Comparison of ENCODE assay signal across 16 cellular contexts in the genomic region with DNA sequence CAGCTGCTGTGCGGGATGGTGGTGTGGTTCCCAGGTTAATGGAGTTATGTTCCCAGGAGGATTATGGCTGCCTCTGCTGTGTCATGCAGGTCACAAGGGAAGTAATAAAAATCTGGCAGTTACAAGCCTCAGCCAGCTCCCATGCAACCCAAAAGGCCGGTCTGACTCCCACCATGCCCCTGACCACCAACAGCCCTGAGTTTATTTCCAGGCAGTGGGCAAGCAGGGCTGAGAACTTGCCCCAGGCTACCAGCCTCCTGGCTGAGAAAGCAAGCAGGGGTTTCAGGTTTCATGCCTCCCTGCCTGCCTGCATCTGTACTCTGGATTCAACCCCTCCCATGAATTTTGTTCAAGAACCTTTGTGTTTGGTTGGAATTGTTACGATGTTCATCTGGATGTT.
DNase-seq lines count a peak whose midpoint lies in the region; ATAC-seq and TF ChIP-seq lines count a peak whose summit lies in the region.
"Had no signal": no experiment of that assay in that cellular context is flagged by ENCODE, and none has a peak within 500 bp of the region (broad histone marks: within the 10 kb centered on the region; RNA-seq: fewer than 3 reads in every experiment).

No MANE protein-coding gene starts in this region.

- no peak overlapping the region for H3K9ac ChIP-seq in PC-3 (ENCODE audit: low read length)
- H3K9ac ChIP-seq: BLaER1 treated with 17β-estradiol and CSF1 and Interleukin-3, amounts not matched to agents 10 nM and 100 nM; GM23248 had no signal

- no peak overlapping the region for H2AFZ ChIP-seq in PC-3 (ENCODE audit: low read length)
- H2AFZ ChIP-seq: GM23248 had no signal

- no peaks in the 10 kb centered on the region for H3K36me3 Mint-ChIP-seq in CD4-positive, alpha-beta memory T cell
- H3K36me3 Mint-ChIP-seq: CD8-positive, alpha-beta memory T cell had no signal

- H3K27ac Mint-ChIP-seq in CD4-positive, alpha-beta memory T cell: no peak overlapping the region
- H3K27ac Mint-ChIP-seq: B cell; CD8-positive, alpha-beta memory T cell had no signal

- no peaks in the 10 kb centered on the region for H3K36me3 ChIP-seq in PC-3 (ENCODE audit: low read depth, low read length)
- no peaks in the 10 kb centered on the region for H3K36me3 ChIP-seq in CD4-positive, alpha-beta memory T cell (ENCODE audit: insufficient read depth, low read length)
- H3K36me3 ChIP-seq: BLaER1 treated with 17β-estradiol and CSF1 and Interleukin-3, amounts not matched to agents 10 nM and 100 nM had no signal

- H3K9me2 ChIP-seq in PC-3 (replicated peaks; ENCODE audit: low read length): no peaks in the 10 kb centered on the region

- H3K27me3 Mint-ChIP-seq in CD4-positive, alpha-beta memory T cell: no peaks in the 10 kb centered on the region
- H3K27me3 Mint-ChIP-seq: B cell had no signal

- no peaks in the 10 kb centered on the region for H3K79me2 ChIP-seq in PC-3 (ENCODE audit: low read length)

- POLR2A ChIA-PET in PC-3 (lab: Charles Lee; ENCODE audit: unreplicated experiment): no interaction called here
- POLR2A ChIA-PET in CD4-positive, alpha-beta memory T cell (lab: Charles Lee; ENCODE audit: partially characterized antibody): no interaction called here

- ATAC-seq in PC-3: no peak

- no peak overlapping the region for H3K4me2 ChIP-seq in PC-3 (ENCODE audit: low read length)
- H3K4me2 ChIP-seq: BLaER1 treated with 17β-estradiol and CSF1 and Interleukin-3, amounts not matched to agents 10 nM and 100 nM had no signal

- no TSS peak for BruUV-seq in PC-3 (replicated peaks; lab: Mats Ljungman, UMichigan)

- no peaks in the 10 kb centered on the region for H3K4me1 ChIP-seq in PC-3 (ENCODE audit: insufficient read depth, low read length)
- no peaks in the 10 kb centered on the region for H3K4me1 ChIP-seq in CD4-positive, alpha-beta memory T cell (ENCODE audit: insufficient read depth, low read length)
- H3K4me1 ChIP-seq: BLaER1 treated with 17β-estradiol and CSF1 and Interleukin-3, amounts not matched to agents 10 nM and 100 nM had no signal

- peaks cover 0 to 7% (median 1%) of the 10 kb centered on the region in 8 donors for H3K9me3 Mint-ChIP-seq in CD4-positive, alpha-beta memory T cell

- peak; percentile 2 for DNase-seq in H4 (ENCODE audit: low spot score)
- DNase-seq in PC-3: peak; percentile 17
- DNase-seq in T1000 (lab: John Stamatoyannopoulos, UW): peak; percentile 28
- DNase-seq in NCI-H1105 (lab: John Stamatoyannopoulos, UW): no peak
- DNase-seq in CD4-positive, alpha-beta memory T cell: no peak
- no peak for DNase-seq in NCI-H128 (lab: John Stamatoyannopoulos, UW; ENCODE audit: unreplicated experiment)
- DNase-seq: CD8-positive, alpha-beta memory T cell; COR-L47; DMS 273 treated with DMSO at 0.1 percent for 48 hours; DMS53; DND-41; EL; GM23248; HCEC 1CT had no signal

- H3K27ac ChIP-seq in PC-3 (ENCODE audit: low read length): no peak overlapping the region
- H3K27ac ChIP-seq in CD4-positive, alpha-beta memory T cell (ENCODE audit: low read depth, low read length): no peak overlapping the region
- H3K27ac ChIP-seq: BLaER1 treated with 17β-estradiol and CSF1 and Interleukin-3, amounts not matched to agents 10 nM and 100 nM; GM23248 had no signal

- H3K4me3 ChIP-seq in PC-3 (ENCODE audit: low read length): no peak overlapping the region
- no peak overlapping the region for H3K4me3 ChIP-seq in CD4-positive, alpha-beta memory T cell (ENCODE audit: low read length in 2 of 2)
- H3K4me3 ChIP-seq: BLaER1 treated with 17β-estradiol and CSF1 and Interleukin-3, amounts not matched to agents 10 nM and 100 nM; GM23248 had no signal

- intact Hi-C loops in PC-3 (cut with micrococcal nuclease): no loop called here
- intact Hi-C loops in CD4-positive, alpha-beta memory T cell (cut with micrococcal nuclease): no loop called here

- CTCF ChIA-PET in PC-3 (lab: Charles Lee): no interaction called here
- CTCF ChIA-PET in CD4-positive, alpha-beta memory T cell (lab: Charles Lee; ENCODE audit: partially characterized antibody): no interaction called here

- no peaks in the 10 kb centered on the region for H3K9me3 ChIP-seq in PC-3 (ENCODE audit: low read length)
- no peaks in the 10 kb centered on the region for H3K9me3 ChIP-seq in CD4-positive, alpha-beta memory T cell (ENCODE audit: control insufficient read depth in 1 of 2, low read length in 2 of 2)

- no peak overlapping the region for H3K4me3 Mint-ChIP-seq in CD4-positive, alpha-beta memory T cell
- H3K4me3 Mint-ChIP-seq: B cell; CD8-positive, alpha-beta memory T cell had no signal

- no peaks in the 10 kb centered on the region for H3F3A ChIP-seq in PC-3 (ENCODE audit: low read length, unreplicated experiment)

- TF ChIP-seq CTCF in PC-3 (conservative IDR thresholded peaks at IDR 0.05; ENCODE audit: low read depth, low read length): no peak

- H4K20me1 ChIP-seq in PC-3 (ENCODE audit: low read length): no peaks in the 10 kb centered on the region
- H4K20me1 ChIP-seq: BLaER1 treated with 17β-estradiol and CSF1 and Interleukin-3, amounts not matched to agents 10 nM and 100 nM had no signal

- H3K4me1 Mint-ChIP-seq in CD4-positive, alpha-beta memory T cell: no peaks in the 10 kb centered on the region
- H3K4me1 Mint-ChIP-seq: B cell; CD8-positive, alpha-beta memory T cell had no signal

- H3K27me3 ChIP-seq in PC-3 (ENCODE audit: low read length): no peaks in the 10 kb centered on the region
- no peaks in the 10 kb centered on the region for H3K27me3 ChIP-seq in CD4-positive, alpha-beta memory T cell (ENCODE audit: insufficient read depth, low read length)

Comparison
In these comparisons a context has a peak if more than half of its experiments do, and no peak if none do; other contexts are left out.
1. DNase-seq: peak in H4 (single experiment), PC-3 (single experiment) and T1000 (single experiment); none in NCI-H1105 (single experiment), CD4-positive, alpha-beta memory T cell (0 of 5) and NCI-H128 (single experiment).